In genomic region chr1:39817091-39817932, GRCh38 we compare ENCODE assay signal across 7 cellular contexts. TPM values are rescaled to one million over a fixed set of nuclear protein-coding genes. Genes with fewer than 3 reads are reported as not detected.
DNase-seq lines count a peak whose midpoint lies in the region; ATAC-seq and TF ChIP-seq lines count a peak whose summit lies in the region.
"Not testable (repeated sequence)": the region's sequence is repeated elsewhere in the genome, so short reads cannot be mapped to it uniquely, and the experiment has no call there.

No MANE protein-coding gene starts in this region.

- H3K4me3 ChIP-seq in gastroesophageal sphincter: not testable (repeated sequence)
- peak overlapping the region; percentile 32 for H3K4me3 ChIP-seq in rectal smooth muscle tissue (ENCODE audit: low read length)

- peaks cover 37% of the 10 kb centered on the region for H3K27me3 ChIP-seq in gastroesophageal sphincter
- H3K27me3 ChIP-seq in rectal smooth muscle tissue (ENCODE audit: control insufficient read depth, insufficient read depth, low read length): not testable (repeated sequence)

- H3K36me3 ChIP-seq in gastroesophageal sphincter; rectal smooth muscle tissue (ENCODE audit: control insufficient read depth, insufficient read depth, low read length): not testable (repeated sequence)

- not testable (repeated sequence) for H3K9ac ChIP-seq in rectal smooth muscle tissue (ENCODE audit: low read length)

- not testable (repeated sequence) for TF ChIP-seq EP300 in gastroesophageal sphincter (IDR thresholded peaks at IDR 0.05)

- TF ChIP-seq POLR2A in gastroesophageal sphincter (IDR thresholded peaks at IDR 0.05): not testable (repeated sequence)

- TF ChIP-seq CTCF in gastroesophageal sphincter (IDR thresholded peaks at IDR 0.05): not testable (repeated sequence)

- ATAC-seq in GM18519 (IDR thresholded peaks at IDR 0.05; ENCODE audit: low FRiP score, unreplicated experiment) (peak; percentile 66), HG02623 (IDR thresholded peaks at IDR 0.05; ENCODE audit: unreplicated experiment) (peak; percentile 84), gastroesophageal sphincter (peak; percentile 23)

- DNase-seq in LoVo (ENCODE audit: low spot score) (peak; percentile 86), SIG-M5 (lab: John Stamatoyannopoulos, UW) (peak; percentile 84), activated T-cell treated with anti-CD3 and anti-CD28 coated beads for 48 hours (ENCODE audit: low read depth) (peak; percentile 41)

- H3K27ac ChIP-seq in gastroesophageal sphincter; rectal smooth muscle tissue (ENCODE audit: low read depth, low read length): not testable (repeated sequence)

- not testable (repeated sequence) for H3K4me1 ChIP-seq in gastroesophageal sphincter; rectal smooth muscle tissue (ENCODE audit: control insufficient read depth, insufficient read depth, low read length)

- H3K9me3 ChIP-seq in gastroesophageal sphincter: not testable (repeated sequence)

- WGBS in gastroesophageal sphincter (ENCODE audit: low coverage in 1 of 2), 2 donors: 50 to 66% methylated on average over 2 to 8 of the region's 24 CpGs

RNA-seq across cellular contexts. Expression of gene BMP8B, which starts 28.6 kb away (rescaled TPM):
- total RNA-seq in gastroesophageal sphincter: 1 to 10 TPM; 2.0 to 4.5 (median 2.2) TPM

RNA-seq across cellular contexts. Expression of gene OXCT2, which starts 46.2 kb away (rescaled TPM):
- total RNA-seq in gastroesophageal sphincter: 1 to 10 TPM in 3 of 4 donors, under 1 TPM in 1; 0.49 to 2.6 (median 1.6) TPM

Comparison
In these comparisons a context has a peak if more than half of its experiments do, and no peak if none do; other contexts are left out.
1. ATAC-seq: peak in every context shown above with its lines; median percentile 84 in HG02623; 66 in GM18519; 23 in gastroesophageal sphincter.